8 cellular contexts compared by ENCODE assay signal in genomic region chr17:28726912-28727726, GRCh38. TPM values are rescaled to one million over a fixed set of nuclear protein-coding genes. Genes with fewer than 3 reads are reported as not detected.
A peak's percentile ranks its signal among the peaks of the same experiment; 100 is the strongest.
DNase-seq lines count a peak whose midpoint lies in the region; ATAC-seq and TF ChIP-seq lines count a peak whose summit lies in the region.

No MANE protein-coding gene starts in this region.

- CTCF ChIA-PET in AG04450 (lab: Charles Lee) = interaction anchor here (0.6 to 4.9 kb wide), 28 partner anchors 10 to 831 kb away, joined by 3 to 193 read pairs (median 6); partner anchors contain the start of genes DHRS13, PHF12, SDF2 and SUPT6H

- H3K27me3 ChIP-seq in AG04450 (ENCODE audit: control insufficient read depth, insufficient read depth, low read length) = no peaks in the 10 kb centered on the region

- DNase-seq in AG04450 (ENCODE audit: low read depth, low spot score) (peak; percentile 84), NCI-H226 (peak; percentile 95), islet precursor cell (peak; percentile 99)
- peak; percentile 76 to 86 (median 82) for DNase-seq in activated CD4-positive, CD25-positive, alpha-beta regulatory T cell (lab: John Stamatoyannopoulos, UW)
- DNase-seq in central memory CD4-positive, alpha-beta T cell = peak; percentile 87
- peak; percentile 90 for DNase-seq in stimulated activated CD4-positive, alpha-beta T cell treated with anti-CD3 and anti-CD28 coated beads, Interleukin-12 subunit alpha, Interleukin-12 subunit beta, amount 100 ng/mL, for 4 hours

- POLR2A ChIA-PET in AG04450 (lab: Yijun Ruan, JAX) = interaction anchor here (0.7 to 4.8 kb wide), 14 partner anchors 7 to 401 kb away, joined by 3 to 93 read pairs (median 8); partner anchors contain the start of genes FAM222B, FLOT2, PHF12 and PROCA1

- peak; percentile 98 for TF ChIP-seq CTCF in AG04450 (IDR thresholded peaks at IDR 0.05; ENCODE audit: low read depth, low read length)

- no peak overlapping the region for H3K27ac ChIP-seq in AG04450 (ENCODE audit: low read depth, low read length)

- peak overlapping the region; percentile 71 for H3K4me3 ChIP-seq in AG04450 (ENCODE audit: low read depth, low read length)

- ATAC-seq in GM18868 (IDR thresholded peaks at IDR 0.05; ENCODE audit: unreplicated experiment) (peak; percentile 33), HG03135 (IDR thresholded peaks at IDR 0.05; ENCODE audit: unreplicated experiment) (peak; percentile 35)

- no peaks in the 10 kb centered on the region; the same call in 1 of the 2 replicates for H3K9me3 ChIP-seq in AG04450 (ENCODE audit: control insufficient read depth, insufficient read depth, low read length)

RNA-seq across cellular contexts. Expression of gene TLCD1, which starts 1.1 kb away (rescaled TPM):
- polyA plus RNA-seq in AG04450 (2011; rRNA removed) = 11.8 and 13.1 TPM in 2 replicates
- 7.0 and 7.2 TPM in 2 replicates for polyA minus RNA-seq in AG04450 (2011; rRNA and poly(A)+ RNA removed)

RNA-seq across cellular contexts. Expression of gene NEK8, which starts 1.5 kb away (rescaled TPM):
- 2.5 and 3.0 TPM in 2 replicates for polyA plus RNA-seq in AG04450 (2011; rRNA removed)
- polyA minus RNA-seq in AG04450 (2011; rRNA and poly(A)+ RNA removed) = 6.3 and 9.6 TPM in 2 replicates

RNA-seq across cellular contexts. Expression of gene RPL23A, which starts 7.3 kb away (rescaled TPM):
- polyA plus RNA-seq in AG04450 (2011; rRNA removed) = 1,337 and 1,690 TPM in 2 replicates
- polyA minus RNA-seq in AG04450 (2011; rRNA and poly(A)+ RNA removed) = 749 and 1,050 TPM in 2 replicates

RNA-seq across cellular contexts. Expression of gene RAB34, which starts 9.5 kb away (rescaled TPM):
- 389 and 428 TPM in 2 replicates for polyA plus RNA-seq in AG04450 (2011; rRNA removed)
- 295 and 356 TPM in 2 replicates for polyA minus RNA-seq in AG04450 (2011; rRNA and poly(A)+ RNA removed)

RNA-seq across cellular contexts. Expression of gene PROCA1, which starts 15.4 kb away (rescaled TPM):
- polyA plus RNA-seq in AG04450 (2011; rRNA removed) = 0.51 and 0.52 TPM in 2 replicates
- 0.70 and 1.6 TPM in 2 replicates for polyA minus RNA-seq in AG04450 (2011; rRNA and poly(A)+ RNA removed)
